Comparison of ENCODE assay signal across 8 cellular contexts in genomic region chr1:153548722-153549695, GRCh38. TPM values are rescaled to one million over a fixed set of nuclear protein-coding genes. Genes with fewer than 3 reads are reported as not detected.
DNase-seq lines count a peak whose midpoint lies in the region; ATAC-seq and TF ChIP-seq lines count a peak whose summit lies in the region.

Gene S100A3, minus strand, starts transcription at chr1:153549258. Its CDS starts 773 bp downstream, at chr1:153548485.

- intact Hi-C loops in HCT116 (cut with micrococcal nuclease), result loop anchor here (1.0 kb wide), 1 partner anchor 17 kb away; no protein-coding TSS in a partner anchor

- H3K9ac ChIP-seq in HCT116 (ENCODE audit: low read length), result peak within 1 kb of the TSS; percentile 81
- peak within 1 kb of the TSS; percentile 98 for H3K9ac ChIP-seq in adipocyte (ENCODE audit: low read length)

- H3K4me2 ChIP-seq in HCT116 (ENCODE audit: low read length) (peak within 1 kb of the TSS; percentile 77), hepatocyte (no peak within 1 kb of the TSS)

- H4K20me1 ChIP-seq in HCT116 (ENCODE audit: insufficient read depth), result no peaks in the 10 kb centered on the region
- no peaks in the 10 kb centered on the region for H4K20me1 ChIP-seq in hepatocyte (ENCODE audit: insufficient read depth, poor library complexity, severe bottlenecking)

- TF ChIP-seq CTCF in HCT116 (IDR thresholded peaks at IDR 0.05 in 2 of 3, conservative IDR thresholded peaks at IDR 0.05 in 1 of 3; ENCODE audit: borderline replicate concordance in 1 of 3, insufficient read depth in 1 of 3, low read depth in 2 of 3, low read length in 2 of 3) (0 out of 6 replicates have a peak, but pooled peaks of 1 of the 3 experiments have one; percentile 14), hepatocyte (IDR thresholded peaks at IDR 0.05; ENCODE audit: poor library complexity) (no peak)

- H3K9me3 Mint-ChIP-seq in stimulated activated naive CD8-positive, alpha-beta T cell treated with anti-CD3 and anti-CD28 coated beads, Interleukin-15, amount 100 ng/mL, for 72 hours, result no peaks in the 10 kb centered on the region

- H3K79me2 ChIP-seq in HCT116 (ENCODE audit: insufficient read depth, low read length), result peaks cover 14% of the 10 kb centered on the region; the same call in 1 of the 2 replicates
- H3K79me2 ChIP-seq in hepatocyte, result peaks cover 6% of the 10 kb centered on the region

- DNase-seq in HCT116 (ENCODE audit: low read depth, low spot score) (no peak), adipocyte (ENCODE audit: low read depth) (peak; percentile 90), hepatocyte (ENCODE audit: low spot score) (peak; percentile 73), stromal cell of bone marrow (ENCODE audit: low read depth) (peak; percentile 96), UCSD-AML1 (lab: John Stamatoyannopoulos, UW; ENCODE audit: unreplicated experiment) (no peak)
- no peak for DNase-seq in stimulated activated naive CD8-positive, alpha-beta T cell treated with anti-CD3 and anti-CD28 coated beads, Interleukin-15, amount 100 ng/mL, for 72 hours

- ATAC-seq in HCT116 (peak; percentile 56), HG03342 (IDR thresholded peaks at IDR 0.05; ENCODE audit: unreplicated experiment) (no peak), GM21515 (IDR thresholded peaks at IDR 0.05; ENCODE audit: unreplicated experiment) (no peak)
- ATAC-seq in stimulated activated naive CD8-positive, alpha-beta T cell treated with anti-CD3 and anti-CD28 coated beads, Interleukin-15, amount 100 ng/mL, for 72 hours, result no peak

- H3K4me1 ChIP-seq in HCT116 (ENCODE audit: control insufficient read depth in 1 of 2, insufficient read depth in 2 of 2, low read length in 2 of 2) (peaks cover 74 to 95% of the 10 kb centered on the region in 2 experiments), adipocyte (ENCODE audit: control insufficient read depth, insufficient read depth, low read length) (peaks cover 67% of the 10 kb centered on the region), hepatocyte (ENCODE audit: insufficient read depth) (peaks cover 59% of the 10 kb centered on the region)

- RAD21 ChIA-PET in HCT116 (lab: Charles Lee; ENCODE audit: low non-redundant PET in 1 of 2, low total read pairs in 2 of 2, uncharacterized antibody in 2 of 2, unreplicated experiment in 2 of 2), result no interaction called here

- H3K27ac ChIP-seq in HCT116 (ENCODE audit: low read depth, low read length) (peak within 1 kb of the TSS; percentile 97), hepatocyte (peak within 1 kb of the TSS; percentile 80)

- 75% methylated on average over 14 of the region's 14 CpGs for WGBS in hepatocyte (ENCODE audit: low lambda C conversion rate, missing lambda C conversion rate)

- H3K27me3 ChIP-seq in HCT116 (ENCODE audit: insufficient read depth, low read length) (no peaks in the 10 kb centered on the region), adipocyte (replicated peaks; ENCODE audit: control insufficient read depth, insufficient read depth, low read length) (no peaks in the 10 kb centered on the region), hepatocyte (no peaks in the 10 kb centered on the region)

- H2AFZ ChIP-seq in HCT116 (ENCODE audit: low read depth, low read length, poor library complexity, severe bottlenecking) (no peak within 1 kb of the TSS), hepatocyte (no peak within 1 kb of the TSS)

- H3K4me3 ChIP-seq in HCT116 (replicated peaks in 1 of 2; ENCODE audit: low read depth in 1 of 2, low read length in 2 of 2), result peak within 1 kb of the TSS in 1 of 2 experiments; percentile 3; a peak in 1 of 4 replicates
- H3K4me3 ChIP-seq in adipocyte (ENCODE audit: low read length), result peak within 1 kb of the TSS; percentile 91
- H3K4me3 ChIP-seq in hepatocyte, result no peak within 1 kb of the TSS

- POLR2A ChIA-PET in HCT116 (lab: Charles Lee), result interaction anchor here (1.1 to 8.1 kb wide), 3 partner anchors 14 to 17 kb away, joined by 3 to 78 read pairs (median 33); partner anchors contain the start of genes S100A2 and S100A6

- TF ChIP-seq RAD21 in HCT116 (IDR thresholded peaks at IDR 0.05; ENCODE audit: low read depth), result no peak

- H3K4me3 Mint-ChIP-seq in stimulated activated naive CD8-positive, alpha-beta T cell treated with anti-CD3 and anti-CD28 coated beads, Interleukin-15, amount 100 ng/mL, for 72 hours, result no peak within 1 kb of the TSS

- no peaks in the 10 kb centered on the region for H3K27me3 Mint-ChIP-seq in stimulated activated naive CD8-positive, alpha-beta T cell treated with anti-CD3 and anti-CD28 coated beads, Interleukin-15, amount 100 ng/mL, for 72 hours

- CTCF ChIA-PET in HCT116 (lab: Charles Lee), result no interaction called here

- H3K9me2 ChIP-seq in HCT116 (ENCODE audit: insufficient read depth) (no peaks in the 10 kb centered on the region), hepatocyte (replicated peaks; ENCODE audit: insufficient read depth) (no peaks in the 10 kb centered on the region)

- H3K9me3 ChIP-seq in HCT116 (ENCODE audit: control insufficient read depth in 1 of 2, insufficient read depth in 1 of 2, low read depth in 1 of 2, low read length in 2 of 2) (no peaks in the 10 kb centered on the region), adipocyte (ENCODE audit: control insufficient read depth, low read length) (no peaks in the 10 kb centered on the region), hepatocyte (ENCODE audit: low read depth) (no peaks in the 10 kb centered on the region)

- H3K36me3 ChIP-seq in HCT116 (ENCODE audit: control insufficient read depth in 1 of 2, insufficient read depth in 2 of 2, low read length in 2 of 2), result no peaks in the 10 kb centered on the region
- H3K36me3 ChIP-seq in adipocyte (ENCODE audit: control insufficient read depth, insufficient read depth, low read length, severe bottlenecking), result peaks cover 11% of the 10 kb centered on the region
- H3K36me3 ChIP-seq in hepatocyte (replicated peaks; ENCODE audit: insufficient read depth, low read depth), result no peaks in the 10 kb centered on the region

- no peak for TF ChIP-seq POLR2A in HCT116 (IDR thresholded peaks at IDR 0.05; ENCODE audit: borderline replicate concordance, extremely low read depth, insufficient read depth, insufficient read length)

- no peak within 1 kb of the TSS for H3K27ac Mint-ChIP-seq in stimulated activated naive CD8-positive, alpha-beta T cell treated with anti-CD3 and anti-CD28 coated beads, Interleukin-15, amount 100 ng/mL, for 72 hours

- no TSS peak for BruUV-seq in HCT116 (replicated peaks; lab: Mats Ljungman, UMichigan)

- H3K4me1 Mint-ChIP-seq in stimulated activated naive CD8-positive, alpha-beta T cell treated with anti-CD3 and anti-CD28 coated beads, Interleukin-15, amount 100 ng/mL, for 72 hours, result peaks cover 65% of the 10 kb centered on the region

TF ChIP-seq in HCT116, 20 proteins besides CTCF, POLR2A, EP300 and RAD21:
- TF ChIP-seq EZH2 (IDR thresholded peaks at IDR 0.05) (no peak), SP1 (IDR thresholded peaks at IDR 0.05; ENCODE audit: low read depth) (no peak), ZFX (IDR thresholded peaks at IDR 0.05) (peak; percentile 20; the same call in 1 of the 2 replicates), POLR2AphosphoS5 (IDR thresholded peaks at IDR 0.05; ENCODE audit: low read depth, low read length) (peak; percentile 60), TCF7L2 (IDR thresholded peaks at IDR 0.05; ENCODE audit: borderline replicate concordance, extremely low read depth, insufficient read depth, insufficient read length) (peak; percentile 25)

RNA-seq across cellular contexts. Expression of gene S100A3, which starts in this region (rescaled TPM):
- total RNA-seq in HCT116 (2021; ENCODE audit: unreplicated experiment) (4.2 TPM), hepatocyte (2.6 and 2.7 TPM in 2 replicates)
- 5.2 and 7.9 TPM in 2 replicates for polyA plus RNA-seq in HCT116 (2012)
- 1.9 and 6.1 TPM in 2 replicates for polyA plus RNA-seq in hepatocyte

Comparison
In these comparisons a context has a peak if more than half of its experiments do, and no peak if none do; other contexts are left out.
1. DNase-seq: peak in adipocyte (single experiment), hepatocyte (single experiment) and stromal cell of bone marrow (single experiment); none in HCT116 (single experiment), UCSD-AML1 (single experiment) and stimulated activated naive CD8-positive, alpha-beta T cell treated with anti-CD3 and anti-CD28 coated beads, Interleukin-15, amount 100 ng/mL, for 72 hours (0 of 2).